ENCODE assay signal across 1 cellular context in genomic region chr7:32116436-32116835, GRCh38.
TF ChIP-seq lines count a peak whose summit lies in the region.

No MANE protein-coding gene starts in this region.

TF ChIP-seq in IMR-90, 13 proteins besides CTCF, POLR2A, EP300 and RAD21:
- no peak for TF ChIP-seq NFE2L2 (IDR thresholded peaks at IDR 0.05; ENCODE audit: low read depth, low read length)
- TF ChIP-seq BHLHE40 (IDR thresholded peaks at IDR 0.05; ENCODE audit: low read depth, low read length), result no peak
- no peak for TF ChIP-seq MAFK (IDR thresholded peaks at IDR 0.05; ENCODE audit: low read depth, low read length)
- no peak for TF ChIP-seq RFX5 (IDR thresholded peaks at IDR 0.05; ENCODE audit: low read depth, low read length)
- no peak for TF ChIP-seq USF2 (IDR thresholded peaks at IDR 0.05; ENCODE audit: low read depth, low read length)
- TF ChIP-seq FOS (IDR thresholded peaks at IDR 0.05; ENCODE audit: low read depth, low read length), result no peak
- no peak for TF ChIP-seq ELK1 (IDR thresholded peaks at IDR 0.05; ENCODE audit: borderline replicate concordance, low read depth, low read length)
- TF ChIP-seq CEBPB (IDR thresholded peaks at IDR 0.05; ENCODE audit: low read depth, low read length), result no peak
- no peak for TF ChIP-seq MAZ (IDR thresholded peaks at IDR 0.05; ENCODE audit: borderline replicate concordance, low read depth, low read length)
- TF ChIP-seq CHD1 (IDR thresholded peaks at IDR 0.05; ENCODE audit: low read depth, low read length), result no peak
